15 cellular contexts compared by ENCODE assay signal in genomic region chr12:87820524-87821194, GRCh38.
DNase-seq lines count a peak whose midpoint lies in the region; ATAC-seq and TF ChIP-seq lines count a peak whose summit lies in the region.
"Had no signal": no experiment of that assay in that cellular context is flagged by ENCODE, and none has a peak within 500 bp of the region (broad histone marks: within the 10 kb centered on the region; RNA-seq: fewer than 3 reads in every experiment).

No MANE protein-coding gene starts in this region.

- no peaks in the 10 kb centered on the region for H3K27me3 ChIP-seq in gastroesophageal sphincter
- H3K27me3 ChIP-seq: neural progenitor cell had no signal

- H3K27ac ChIP-seq in gastroesophageal sphincter: no peak overlapping the region
- H3K27ac ChIP-seq: neural progenitor cell, VCaP had no signal

- TF ChIP-seq POLR2A in gastroesophageal sphincter (IDR thresholded peaks at IDR 0.05): no peak

- no peaks in the 10 kb centered on the region for H3K36me3 ChIP-seq in gastroesophageal sphincter
- H3K36me3 ChIP-seq: neural progenitor cell had no signal

- H3K36me3 Mint-ChIP-seq in mesothelial cell of epicardium: peaks cover under 1% of the 10 kb centered on the region
- H3K36me3 Mint-ChIP-seq: activated naive CD4-positive, alpha-beta T cell treated with anti-CD3 and anti-CD28 coated beads, Interleukin-2, amount 50 U/mL, for 72 hours; neural progenitor cell had no signal

- peak overlapping the region; percentile 88 for H3K27ac Mint-ChIP-seq in mesothelial cell of epicardium
- H3K27ac Mint-ChIP-seq: activated naive CD4-positive, alpha-beta T cell treated with anti-CD3 and anti-CD28 coated beads, Interleukin-2, amount 50 U/mL, for 72 hours; neural progenitor cell had no signal

- WGBS in gastroesophageal sphincter (ENCODE audit: low coverage in 1 of 2), 2 donors: 56 to 69% methylated on average over 6 of the region's 6 CpGs

- no peaks in the 10 kb centered on the region for H3K9me3 ChIP-seq in gastroesophageal sphincter

- DNase-seq in Caki2 (ENCODE audit: low read depth) (peak; percentile 99), NCI-H460 (ENCODE audit: extremely low read depth, low read depth) (peak; percentile 71), choroid plexus epithelial cell (ENCODE audit: low read depth) (peak; percentile 91), mesothelial cell of epicardium (ENCODE audit: low spot score in 2 of 2, unreplicated experiment in 2 of 2) (no peak), GM13977 (ENCODE audit: low spot score) (no peak), NCI-H2227 treated with DMSO at 0.1 percent for 48 hours (lab: John Stamatoyannopoulos, UW) (no peak), NCI-H2081 treated with DMSO at 0.1 percent for 48 hours (lab: John Stamatoyannopoulos, UW) (no peak)
- DNase-seq: cortex of kidney, DMS79 treated with DMSO at 0.1 percent for 48 hours, NCI-H524 treated with DMSO at 0.1 percent for 48 hours, Right ventricle myocardium superior had no signal

- no peak overlapping the region for H3K4me3 ChIP-seq in choroid plexus epithelial cell (ENCODE audit: low read depth, low read length)
- H3K4me3 ChIP-seq in gastroesophageal sphincter: no peak overlapping the region
- H3K4me3 ChIP-seq: neural progenitor cell had no signal

- peaks cover 4% of the 10 kb centered on the region for H3K9me3 Mint-ChIP-seq in mesothelial cell of epicardium

- no peak for TF ChIP-seq EP300 in gastroesophageal sphincter (IDR thresholded peaks at IDR 0.05)

- no peak overlapping the region for H3K4me3 Mint-ChIP-seq in mesothelial cell of epicardium
- H3K4me3 Mint-ChIP-seq: neural progenitor cell had no signal

- in situ Hi-C loops in Caki2 (cut with HindIII; ENCODE audit: low pct_unique_long_range_greater_than_20kb, low sequenced_read_pairs) (no loop called here), GM13977 (cut with MboI; ENCODE audit: low pct_unique_long_range_greater_than_20kb, low sequenced_read_pairs, unreplicated experiment) (no loop called here)

- TF ChIP-seq CTCF in choroid plexus epithelial cell (conservative IDR thresholded peaks at IDR 0.05; ENCODE audit: low read depth, low read length) (no peak), mesothelial cell of epicardium (IDR thresholded peaks at IDR 0.05; ENCODE audit: unreplicated experiment) (no peak), GM13977 (IDR thresholded peaks at IDR 0.05; ENCODE audit: extremely low read depth, insufficient read depth, missing control alignments) (no peak), gastroesophageal sphincter (IDR thresholded peaks at IDR 0.05) (no peak)

- H3K27me3 Mint-ChIP-seq in mesothelial cell of epicardium (ENCODE audit: low read depth): no peaks in the 10 kb centered on the region

- ATAC-seq in gastroesophageal sphincter: no peak
- ATAC-seq: activated naive CD4-positive, alpha-beta T cell treated with anti-CD3 and anti-CD28 coated beads, Interleukin-2, amount 50 U/mL, for 72 hours had no signal

- H3K4me1 ChIP-seq in gastroesophageal sphincter: no peaks in the 10 kb centered on the region
- H3K4me1 ChIP-seq: neural progenitor cell had no signal

- peaks cover 57% of the 10 kb centered on the region for H3K4me1 Mint-ChIP-seq in mesothelial cell of epicardium

Comparison
In these comparisons a context has a peak if more than half of its experiments do, and no peak if none do; other contexts are left out.
1. DNase-seq: peak in Caki2 (single experiment), NCI-H460 (single experiment) and choroid plexus epithelial cell (single experiment); none in mesothelial cell of epicardium (0 of 2), GM13977 (single experiment), NCI-H2227 treated with DMSO at 0.1 percent for 48 hours (single experiment) and NCI-H2081 treated with DMSO at 0.1 percent for 48 hours (single experiment).